In the genomic region with DNA sequence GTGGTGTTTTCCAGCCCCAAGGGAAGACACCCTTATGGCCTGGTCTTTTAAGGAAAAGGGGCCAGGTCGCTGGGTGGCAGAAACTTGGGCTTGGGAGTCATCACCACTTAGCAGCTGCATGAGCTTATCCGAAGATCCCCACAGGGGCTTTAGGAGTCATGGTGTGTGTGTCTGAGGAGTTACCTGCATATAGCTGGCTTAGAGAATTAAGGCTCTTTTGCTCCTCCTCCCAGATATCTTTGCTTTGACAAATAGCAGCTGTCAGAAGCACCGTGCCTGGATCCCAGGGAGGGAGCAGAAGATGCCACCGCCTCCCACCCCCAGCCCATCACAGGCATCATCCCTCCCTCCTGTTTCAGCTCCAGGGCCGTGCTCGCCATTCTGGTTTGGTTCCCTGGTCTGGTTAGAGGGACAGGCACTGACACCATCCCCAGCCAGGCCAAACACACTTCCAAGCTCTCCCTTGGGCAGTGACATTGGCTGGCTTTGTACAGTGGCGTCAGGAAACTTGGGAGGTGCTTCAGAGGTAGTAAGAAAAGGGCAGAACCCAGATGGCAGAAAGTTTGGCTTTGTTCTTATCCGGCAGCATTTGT, we compare ENCODE assay signal across 7 cellular contexts. TPM values are rescaled to one million over a fixed set of nuclear protein-coding genes. Genes with fewer than 3 reads are reported as not detected.
DNase-seq lines count a peak whose midpoint lies in the region; ATAC-seq and TF ChIP-seq lines count a peak whose summit lies in the region.

No MANE protein-coding gene starts in this region.

- no peaks in the 10 kb centered on the region for H3K27me3 Mint-ChIP-seq in CD4-positive, alpha-beta memory T cell

- CTCF ChIA-PET in CD4-positive, alpha-beta memory T cell (lab: Charles Lee; ENCODE audit: partially characterized antibody) = interaction anchor here (1.2 to 6.9 kb wide), 11 partner anchors 9 to 237 kb away, joined by 3 to 98 read pairs (median 4); a partner anchor contains a TSS

- DNase-seq in CD4-positive, alpha-beta memory T cell = no peak
- DNase-seq in HT-29 (ENCODE audit: low spot score) = no peak

- peaks cover 31 to 54% (median 37%) of the 10 kb centered on the region in 4 donors for H3K4me1 Mint-ChIP-seq in CD4-positive, alpha-beta memory T cell

- peaks cover 0 to 2% of the 10 kb centered on the region in 2 donors for H3K36me3 Mint-ChIP-seq in CD4-positive, alpha-beta memory T cell

- H3K9me3 Mint-ChIP-seq in CD4-positive, alpha-beta memory T cell = peaks cover 0 to 3% (median 0%) of the 10 kb centered on the region in 8 donors

- ATAC-seq in HG03354 (IDR thresholded peaks at IDR 0.05; ENCODE audit: poor library complexity, severe bottlenecking, unreplicated experiment) = peak; percentile 2
- no peak for ATAC-seq in HG03439 (IDR thresholded peaks at IDR 0.05; ENCODE audit: unreplicated experiment)
- no peak for ATAC-seq in HG03095 (IDR thresholded peaks at IDR 0.05; ENCODE audit: unreplicated experiment)

- H3K9me3 ChIP-seq in CD4-positive, alpha-beta memory T cell (ENCODE audit: control insufficient read depth in 1 of 2, low read length in 2 of 2) = no peaks in the 10 kb centered on the region
- H3K9me3 ChIP-seq in duodenal mucosa (ENCODE audit: control insufficient read depth in 1 of 2, low read length in 2 of 2) = no peaks in the 10 kb centered on the region
- no peaks in the 10 kb centered on the region for H3K9me3 ChIP-seq in neutrophil

- intact Hi-C loops in CD4-positive, alpha-beta memory T cell (cut with micrococcal nuclease) = loop anchor here (2.0 to 5.0 kb wide), 2 partner anchors 24 to 102 kb away; a partner anchor contains a TSS

- H3K27me3 ChIP-seq in CD4-positive, alpha-beta memory T cell (ENCODE audit: insufficient read depth, low read length) = no peaks in the 10 kb centered on the region
- H3K27me3 ChIP-seq in duodenal mucosa (ENCODE audit: control insufficient read depth in 1 of 2, insufficient read depth in 2 of 2, low read length in 2 of 2) = no peaks in the 10 kb centered on the region
- H3K27me3 ChIP-seq in neutrophil = no peaks in the 10 kb centered on the region

- POLR2A ChIA-PET in CD4-positive, alpha-beta memory T cell (lab: Charles Lee; ENCODE audit: partially characterized antibody) = interaction anchor here (0.8 to 4.5 kb wide), 11 partner anchors 10 to 114 kb away, joined by 3 to 45 read pairs (median 5); a partner anchor contains a TSS

- TF ChIP-seq CTCF in neutrophil (IDR thresholded peaks at IDR 0.05) = no peak

- H3K27ac Mint-ChIP-seq in CD4-positive, alpha-beta memory T cell = peak overlapping the region; percentile 93 to 98 (median 97)

- H3K4me3 Mint-ChIP-seq in CD4-positive, alpha-beta memory T cell = peak overlapping the region in 7 of 8 donors; percentile 59 to 82 (median 68)

- H3K36me3 ChIP-seq in CD4-positive, alpha-beta memory T cell (ENCODE audit: insufficient read depth, low read length) = no peaks in the 10 kb centered on the region
- H3K36me3 ChIP-seq in duodenal mucosa (ENCODE audit: control insufficient read depth in 1 of 2, insufficient read depth in 2 of 2, low read length in 2 of 2) (peaks cover 0 to 9% of the 10 kb centered on the region in 2 donors), neutrophil (no peaks in the 10 kb centered on the region)

- no peak overlapping the region for H3K9ac ChIP-seq in duodenal mucosa (ENCODE audit: low read depth in 1 of 2, low read length in 2 of 2)

- peaks cover 44% of the 10 kb centered on the region for H3K4me1 ChIP-seq in CD4-positive, alpha-beta memory T cell (ENCODE audit: insufficient read depth, low read length)
- H3K4me1 ChIP-seq in duodenal mucosa (ENCODE audit: control insufficient read depth in 1 of 2, insufficient read depth in 2 of 2, low read length in 2 of 2) (peaks cover 19 to 28% of the 10 kb centered on the region in 2 donors), neutrophil (ENCODE audit: control insufficient read depth in 1 of 2, insufficient read depth in 1 of 2, low read depth in 1 of 2, low read length in 1 of 2) (peaks cover 24 to 25% of the 10 kb centered on the region in 2 experiments)

- peak overlapping the region; percentile 70 for H3K27ac ChIP-seq in CD4-positive, alpha-beta memory T cell (ENCODE audit: low read depth, low read length)
- H3K27ac ChIP-seq in duodenal mucosa (ENCODE audit: low read depth, low read length) (peak overlapping the region; percentile 2), neutrophil (peak overlapping the region; percentile 50)

- H3K4me3 ChIP-seq in CD4-positive, alpha-beta memory T cell (ENCODE audit: low read length in 2 of 2) = peak overlapping the region in 1 of 2 donors; percentile 6
- H3K4me3 ChIP-seq in duodenal mucosa (ENCODE audit: low read depth in 1 of 2, low read length in 2 of 2) = no peak overlapping the region
- no peak overlapping the region for H3K4me3 ChIP-seq in neutrophil (ENCODE audit: low read depth in 1 of 2, low read length in 1 of 2)

RNA-seq across cellular contexts. Expression of a gene that starts 17.4 kb away (rescaled TPM):
- under 1 TPM; 0.17 to 0.20 TPM for total RNA-seq in CD4-positive, alpha-beta memory T cell
- under 1 TPM in 1 of 2 donors, not detected in 1; 0.09 TPM for polyA plus RNA-seq in CD4-positive, alpha-beta memory T cell
- total RNA-seq in HT-29 (2014; rRNA removed; shearing (Covaris generic)) = 0.08 and 1.4 TPM in 2 replicates

RNA-seq across cellular contexts. Expression of a gene that starts 49.2 kb away (rescaled TPM):
- 10 to 100 TPM; 11.7 to 13.4 TPM for total RNA-seq in CD4-positive, alpha-beta memory T cell
- 10 to 100 TPM; 18.4 to 22.3 TPM for polyA plus RNA-seq in CD4-positive, alpha-beta memory T cell
- total RNA-seq in HT-29 (2014; rRNA removed; shearing (Covaris generic)) = 2.2 and 2.8 TPM in 2 replicates

Comparison
In these comparisons a context has a peak if more than half of its experiments do, and no peak if none do; other contexts are left out.
1. H3K27ac ChIP-seq: peak in every context shown above with its lines; median percentile 70 in CD4-positive, alpha-beta memory T cell; 50 in neutrophil; 2 in duodenal mucosa.